ENCODE assay signal across 8 cellular contexts in genomic region chr12:55973598-55974307, GRCh38. TPM values are rescaled to one million over a fixed set of nuclear protein-coding genes. Genes with fewer than 3 reads are reported as not detected.
DNase-seq lines count a peak whose midpoint lies in the region; ATAC-seq and TF ChIP-seq lines count a peak whose summit lies in the region.

Gene RAB5B (plus strand): TSS chr12:55974078. CDS start chr12:55986961, 12,883 bp downstream.

- H3K27ac ChIP-seq in epithelial cell of prostate: peak within 1 kb of the TSS; percentile 93

- peak within 1 kb of the TSS; percentile 85 for H3K4me3 ChIP-seq in mononuclear cell (ENCODE audit: low read length)

- TF ChIP-seq EP300 in Ishikawa (IDR thresholded peaks at IDR 0.05; ENCODE audit: borderline replicate concordance): 0 out of 2 replicates have a peak, but pooled peaks have one; percentile 55

- H3K27me3 ChIP-seq in mononuclear cell (ENCODE audit: insufficient read depth, low read length): no peaks in the 10 kb centered on the region

- no peak for TF ChIP-seq RAD21 in Ishikawa (IDR thresholded peaks at IDR 0.05; ENCODE audit: low read depth)

- peak; percentile 92 for ATAC-seq in GM21619 (IDR thresholded peaks at IDR 0.05; ENCODE audit: unreplicated experiment)

- no peaks in the 10 kb centered on the region for H3K9me3 ChIP-seq in mononuclear cell (ENCODE audit: low read depth, low read length)

- DNase-seq in DMS153 treated with DMSO at 0.1 percent for 48 hours (lab: John Stamatoyannopoulos, UW; ENCODE audit: unreplicated experiment) (peak; percentile 99), OCI-M2 (lab: John Stamatoyannopoulos, UW; ENCODE audit: unreplicated experiment) (peak; percentile 93), activated T-cell treated with anti-CD3 and anti-CD28 coated beads for 4 hours (peak; percentile 94), epithelial cell of prostate (ENCODE audit: low read depth, low spot score) (peak; percentile 100)
- peak; percentile 87 to 96 for DNase-seq in stimulated activated CD8-positive, alpha-beta memory T cell treated with anti-CD3 and anti-CD28 coated beads, Interleukin-4, amount 100 ng/mL, for 1 hour (ENCODE audit: low read depth in 2 of 2, low spot score in 1 of 2)

- H3K4me1 ChIP-seq in mononuclear cell (ENCODE audit: insufficient read depth, low read length): peaks cover 52% of the 10 kb centered on the region

TF ChIP-seq in Ishikawa, 13 proteins besides CTCF, POLR2A, EP300 and RAD21:
- TF ChIP-seq TAF1 (IDR thresholded peaks at IDR 0.05; ENCODE audit: low read depth) (peak; percentile 94), MAX (IDR thresholded peaks at IDR 0.05) (peak; percentile 70), NFIC (IDR thresholded peaks at IDR 0.05) (no peak; the same call in 1 of the 2 replicates), USF1 (IDR thresholded peaks at IDR 0.05) (peak; percentile 73), YY1 (IDR thresholded peaks at IDR 0.05; ENCODE audit: low read depth) (peak; percentile 55), EGR1 (IDR thresholded peaks at IDR 0.05) (no peak), TCF12 (IDR thresholded peaks at IDR 0.05; ENCODE audit: low read depth) (peak; percentile 50; the same call in 1 of the 2 replicates), TEAD4 (IDR thresholded peaks at IDR 0.05) (no peak), CEBPB (IDR thresholded peaks at IDR 0.05) (no peak), ZBTB7A (IDR thresholded peaks at IDR 0.05; ENCODE audit: low read depth) (peak; percentile 97; the same call in 1 of the 2 replicates), CREB1 (IDR thresholded peaks at IDR 0.05; ENCODE audit: low read depth) (peak; percentile 83), FOXM1 (IDR thresholded peaks at IDR 0.05; ENCODE audit: borderline replicate concordance, low read depth) (peak; percentile 8; the same call in 1 of the 2 replicates), REST (IDR thresholded peaks at IDR 0.05; ENCODE audit: low read depth) (no peak)

RNA-seq across cellular contexts. Expression of gene RAB5B, which starts in this region (rescaled TPM):
- total RNA-seq in mononuclear cell: 25.1 TPM

Comparison
In these comparisons a context has a peak if more than half of its experiments do, and no peak if none do; other contexts are left out.
1. Peak in every context shown above with its lines: DNase-seq, ATAC-seq, H3K4me3 ChIP-seq and H3K27ac ChIP-seq.